24 cellular contexts compared by ENCODE assay signal in the genomic region with DNA sequence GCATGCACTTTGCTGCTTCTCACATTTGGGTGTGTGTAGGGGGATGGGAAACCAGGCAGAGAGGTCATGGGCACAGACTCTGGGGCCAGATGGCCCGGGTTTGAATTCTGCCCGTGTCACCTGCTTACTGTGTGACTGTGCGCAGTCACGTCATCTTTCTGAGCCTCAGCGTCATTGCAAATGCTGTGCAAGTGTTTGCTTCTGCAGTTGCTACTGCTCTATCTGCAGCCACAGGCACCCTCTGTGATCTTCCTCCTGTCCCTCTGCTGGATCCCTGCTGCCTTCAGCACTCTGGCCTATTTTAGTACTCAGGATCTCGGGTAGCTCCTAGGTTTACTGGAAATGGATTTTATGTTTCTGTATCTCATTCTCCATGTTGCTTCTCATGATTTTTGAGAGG. TPM values are rescaled to one million over a fixed set of nuclear protein-coding genes. Genes with fewer than 3 reads are reported as not detected.
DNase-seq lines count a peak whose midpoint lies in the region; ATAC-seq and TF ChIP-seq lines count a peak whose summit lies in the region.
"Had no signal": no experiment of that assay in that cellular context is flagged by ENCODE, and none has a peak within 500 bp of the region (broad histone marks: within the 10 kb centered on the region; RNA-seq: fewer than 3 reads in every experiment).

No MANE protein-coding gene starts in this region.

- no peaks in the 10 kb centered on the region for H4K20me1 ChIP-seq in Karpas-422 (ENCODE audit: insufficient read depth, low read depth, low read length)
- H4K20me1 ChIP-seq: BLaER1 treated with 17β-estradiol and CSF1 and Interleukin-3, amounts not matched to agents 10 nM and 100 nM had no signal

- H2AK5ac ChIP-seq in mesenchymal stem cell (ENCODE audit: low read length, severe bottlenecking): no peak overlapping the region

- H3K9me3 ChIP-seq in Karpas-422 (ENCODE audit: low read length) (peaks cover 13% of the 10 kb centered on the region), Panc1 (ENCODE audit: control insufficient read depth, insufficient read depth, low read depth, low read length) (no peaks in the 10 kb centered on the region), mesenchymal stem cell (ENCODE audit: control insufficient read depth, low read length) (peaks cover 12% of the 10 kb centered on the region), vagina (peaks cover 6% of the 10 kb centered on the region)
- H3K9me3 ChIP-seq: A549, BE2C had no signal

- H4K8ac ChIP-seq in mesenchymal stem cell (ENCODE audit: low read length): peak overlapping the region; percentile 41

- H2BK5ac ChIP-seq in mesenchymal stem cell (ENCODE audit: low read depth, low read length, poor library complexity, severe bottlenecking): no peak overlapping the region

- H3K4me1 ChIP-seq in Karpas-422 (ENCODE audit: low read length) (no peaks in the 10 kb centered on the region), Panc1 (ENCODE audit: control insufficient read depth, insufficient read depth, low read length) (no peaks in the 10 kb centered on the region), mesenchymal stem cell (ENCODE audit: control insufficient read depth, insufficient read depth, low read depth, low read length) (no peaks in the 10 kb centered on the region), vagina (no peaks in the 10 kb centered on the region)
- H3K4me1 ChIP-seq: A549, BE2C had no signal

- intact Hi-C loops in Panc1 (cut with micrococcal nuclease; ENCODE audit: unreplicated experiment): no loop called here
- intact Hi-C loops in vagina (cut with DNase I): no loop called here

- no peak overlapping the region for H3K14ac ChIP-seq in mesenchymal stem cell (ENCODE audit: low read length in 2 of 2)

- no peak for TF ChIP-seq POLR2A in vagina (IDR thresholded peaks at IDR 0.05)

- H3K79me1 ChIP-seq in mesenchymal stem cell (replicated peaks; ENCODE audit: low read length, poor library complexity, severe bottlenecking): no peaks in the 10 kb centered on the region

- no peak overlapping the region for H3K18ac ChIP-seq in mesenchymal stem cell (ENCODE audit: low read depth in 1 of 2, low read length in 2 of 2)

- in situ Hi-C loops in Panc1 (cut with HindIII; ENCODE audit: low pct_unique_long_range_greater_than_20kb, low sequenced_read_pairs): no loop called here

- no peak overlapping the region for H3K4ac ChIP-seq in mesenchymal stem cell (ENCODE audit: low read depth in 1 of 2, low read length in 2 of 2)

- CTCF ChIA-PET in Panc1 (lab: Charles Lee): interaction anchor here (0.6 to 0.9 kb wide), 2 partner anchors 31 to 363 kb away, joined by 3 read pairs; no protein-coding TSS in a partner anchor

- H2AFZ ChIP-seq in Karpas-422 (ENCODE audit: low read length): no peak overlapping the region
- no peak overlapping the region for H2AFZ ChIP-seq in mesenchymal stem cell (ENCODE audit: low read depth, low read length)
- H2AFZ ChIP-seq: GM23338 had no signal

- H3K27me3 ChIP-seq in Karpas-422 (ENCODE audit: low read length): no peaks in the 10 kb centered on the region
- no peaks in the 10 kb centered on the region for H3K27me3 ChIP-seq in Panc1 (ENCODE audit: control insufficient read depth, insufficient read depth, low read length)
- peaks cover 0 to 22% of the 10 kb centered on the region in 2 experiments for H3K27me3 ChIP-seq in mesenchymal stem cell (ENCODE audit: control insufficient read depth in 1 of 2, insufficient read depth in 1 of 2, low read length in 2 of 2)
- no peaks in the 10 kb centered on the region for H3K27me3 ChIP-seq in vagina
- H3K27me3 ChIP-seq: BE2C; BLaER1 treated with 17β-estradiol and CSF1 and Interleukin-3, amounts not matched to agents 10 nM and 100 nM had no signal

- H2BK120ac ChIP-seq in mesenchymal stem cell (ENCODE audit: low read depth, low read length): no peak overlapping the region

- no peak for TF ChIP-seq CTCF in Panc1 (IDR thresholded peaks at IDR 0.05)
- TF ChIP-seq CTCF in vagina (IDR thresholded peaks at IDR 0.05): no peak

- no peak overlapping the region for H3K4me3 ChIP-seq in Karpas-422 (ENCODE audit: low read length)
- no peak overlapping the region for H3K4me3 ChIP-seq in Panc1 (ENCODE audit: low read depth in 2 of 2, low read length in 2 of 2)
- H3K4me3 ChIP-seq in mesenchymal stem cell (ENCODE audit: insufficient read depth in 1 of 2, low read depth in 1 of 2, low read length in 2 of 2): no peak overlapping the region
- H3K4me3 ChIP-seq in vagina: no peak overlapping the region
- H3K4me3 ChIP-seq: A549; BLaER1 treated with 17β-estradiol and CSF1 and Interleukin-3, amounts not matched to agents 10 nM and 100 nM; GM12878; GM23338 had no signal

- no peak overlapping the region for H2BK15ac ChIP-seq in mesenchymal stem cell (ENCODE audit: low read depth, poor library complexity, severe bottlenecking)

- POLR2A ChIA-PET in Panc1 (lab: Charles Lee): no interaction called here

- DNase-seq in Karpas-422 (peak; percentile 35), Panc1 (ENCODE audit: low read depth, low spot score) (no peak), mesenchymal stem cell (no peak), HUDEP-2 (lab: John Stamatoyannopoulos, UW; ENCODE audit: unreplicated experiment in 76 of 76) (no peak), iPS-NIHi11 (ENCODE audit: low spot score) (no peak), vagina (ENCODE audit: extremely low spot score in 2 of 2) (no peak)
- DNase-seq: 8988T; ACHN; AML-193; BE2C; CD4-positive, alpha-beta T cell; CD8-positive, alpha-beta memory T cell; DMS 273 treated with DMSO at 0.1 percent for 48 hours; DMS79; EL; GDM1; H9 had no signal

- WGBS in mesenchymal stem cell: 96% methylated on average over 5 of the region's 6 CpGs

- no TSS peak for BruUV-seq in Panc1 (replicated peaks; lab: Mats Ljungman, UMichigan)

- no peak overlapping the region for H3K23ac ChIP-seq in mesenchymal stem cell (ENCODE audit: low read length in 2 of 2)

- peak; percentile 56; the same call in 1 of the 2 replicates for ATAC-seq in Panc1
- peak; percentile 39 for ATAC-seq in esophagus mucosa
- ATAC-seq: GM12878 had no signal

- no peak overlapping the region for H3K9ac ChIP-seq in Karpas-422 (ENCODE audit: low read length)
- H3K9ac ChIP-seq in mesenchymal stem cell (ENCODE audit: low read length): no peak overlapping the region
- H3K9ac ChIP-seq: BLaER1 treated with 17β-estradiol and CSF1 and Interleukin-3, amounts not matched to agents 10 nM and 100 nM had no signal

- H4K91ac ChIP-seq in mesenchymal stem cell (ENCODE audit: low read length): no peak overlapping the region

- H3K9me2 ChIP-seq in Karpas-422 (replicated peaks; ENCODE audit: insufficient read depth, low read length): no peaks in the 10 kb centered on the region

- no peak overlapping the region for H2BK12ac ChIP-seq in mesenchymal stem cell (ENCODE audit: low read length in 2 of 2)

- H3K36me3 ChIP-seq in Karpas-422 (ENCODE audit: insufficient read depth, low read length) (no peaks in the 10 kb centered on the region), Panc1 (ENCODE audit: control insufficient read depth, insufficient read depth, low read length) (no peaks in the 10 kb centered on the region), mesenchymal stem cell (ENCODE audit: control insufficient read depth in 1 of 2, insufficient read depth in 2 of 2, low read depth in 1 of 2, low read length in 2 of 2) (no peaks in the 10 kb centered on the region), vagina (no peaks in the 10 kb centered on the region)
- H3K36me3 ChIP-seq: BE2C; BLaER1 treated with 17β-estradiol and CSF1 and Interleukin-3, amounts not matched to agents 10 nM and 100 nM had no signal

- no peaks in the 10 kb centered on the region for H3K79me2 ChIP-seq in Karpas-422 (ENCODE audit: low read length)

- H3K4me2 ChIP-seq in Karpas-422 (ENCODE audit: low read depth, low read length, poor library complexity, severe bottlenecking) (no peak overlapping the region), mesenchymal stem cell (ENCODE audit: low read length, poor library complexity, severe bottlenecking) (no peak overlapping the region)
- H3K4me2 ChIP-seq: A549; BLaER1 treated with 17β-estradiol and CSF1 and Interleukin-3, amounts not matched to agents 10 nM and 100 nM; GM23338 had no signal

- H3K27ac ChIP-seq in Karpas-422 (ENCODE audit: low read length) (no peak overlapping the region), Panc1 (ENCODE audit: low read length) (no peak overlapping the region), mesenchymal stem cell (ENCODE audit: low read length, poor library complexity, severe bottlenecking) (no peak overlapping the region), vagina (no peak overlapping the region)
- H3K27ac ChIP-seq: A549; BLaER1 treated with 17β-estradiol and CSF1 and Interleukin-3, amounts not matched to agents 10 nM and 100 nM had no signal

RNA-seq across cellular contexts. Expression of a gene that starts 40.6 kb away (rescaled TPM):
- not detected in 2 replicates for total RNA-seq in Karpas-422 (2014; rRNA removed; shearing (Covaris generic); ENCODE audit: low replicate concordance)
- total RNA-seq in Panc1 (2021; ENCODE audit: unreplicated experiment) (not detected), esophagus mucosa (not detected), vagina (not detected)
- not detected for polyA plus RNA-seq in Panc1 (2012; ENCODE audit: insufficient read length)
- not detected for polyA plus RNA-seq in mesenchymal stem cell (2013, experiment 1 of 2)
- polyA plus RNA-seq in mesenchymal stem cell (2013, experiment 2 of 2): not detected
- total RNA-seq: CD4-positive, alpha-beta T cell; CD8-positive, alpha-beta memory T cell; GM12878; H4; H9 had no signal
- polyA plus RNA-seq: A549; CD14-positive monocyte; CD8-positive, alpha-beta memory T cell; GM12878 had no signal

RNA-seq across cellular contexts. Expression of a gene that starts 56.4 kb away (rescaled TPM):
- not detected in 2 replicates for total RNA-seq in Karpas-422 (2014; rRNA removed; shearing (Covaris generic); ENCODE audit: low replicate concordance)
- total RNA-seq in Panc1 (2021; ENCODE audit: unreplicated experiment) (10.7 TPM), esophagus mucosa (21.7 TPM), vagina (29.0 TPM)
- polyA plus RNA-seq in Panc1 (2012; ENCODE audit: insufficient read length): 14.6 TPM
- 41.3 TPM for polyA plus RNA-seq in mesenchymal stem cell (2013, experiment 1 of 2)
- polyA plus RNA-seq in mesenchymal stem cell (2013, experiment 2 of 2): 39.0 TPM
- polyA plus RNA-seq: CD14-positive monocyte had no signal

Comparison
In these comparisons a context has a peak if more than half of its experiments do, and no peak if none do; other contexts are left out.
1. RNA of a gene that starts 56.4 kb away (total RNA-seq): 29.0 TPM in vagina (single experiment), 21.7 TPM in esophagus mucosa (single experiment) and 10.7 TPM in Panc1 (single experiment); not detected in Karpas-422; every median in the first group is over 10 times any median in the second.